In the genomic region with DNA sequence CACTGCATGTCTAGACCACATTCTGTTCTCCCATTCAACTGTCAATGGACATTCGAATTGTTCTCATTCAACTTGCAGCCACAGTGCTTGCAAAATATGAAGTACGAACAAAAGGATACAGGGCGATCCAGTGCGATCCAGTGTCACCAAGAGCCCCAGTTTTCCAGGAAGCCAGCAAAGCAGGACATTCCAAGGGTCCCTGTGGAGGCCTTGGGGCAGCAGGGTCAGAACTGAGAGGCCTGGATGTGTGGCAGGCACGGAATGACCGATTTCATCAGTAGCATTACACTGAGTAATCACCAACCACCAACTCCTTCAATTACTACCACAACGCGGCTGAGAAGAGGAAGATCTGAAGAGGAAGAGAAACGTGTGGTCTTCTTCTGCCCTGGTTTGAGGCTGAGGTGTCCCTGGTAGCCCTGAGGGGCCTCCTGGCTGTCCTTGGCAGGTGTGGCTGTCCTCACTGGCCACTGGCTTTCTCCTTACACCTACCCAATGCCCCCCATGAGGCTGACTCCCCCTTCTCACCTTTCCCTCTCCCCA, we compare ENCODE assay signal across 17 cellular contexts.
DNase-seq lines count a peak whose midpoint lies in the region; ATAC-seq and TF ChIP-seq lines count a peak whose summit lies in the region.
"Had no signal": no experiment of that assay in that cellular context is flagged by ENCODE, and none has a peak within 500 bp of the region (broad histone marks: within the 10 kb centered on the region; RNA-seq: fewer than 3 reads in every experiment).

No MANE protein-coding gene starts in this region.

- no peak overlapping the region for H2BK5ac ChIP-seq in H9 (ENCODE audit: insufficient read length, low read length)

- no peak overlapping the region for H2AFZ ChIP-seq in H9 (ENCODE audit: low read length)

- 0 out of 2 replicates have a peak, but pooled peaks cover 2% of the 10 kb centered on the region for H3K79me2 ChIP-seq in H9 (ENCODE audit: insufficient read depth, low read length)

- H3K4me1 ChIP-seq in gastroesophageal sphincter (peaks cover 0 to 42% (median 10%) of the 10 kb centered on the region in 3 donors), H9 (ENCODE audit: insufficient read depth, low read length) (no peaks in the 10 kb centered on the region; the same call in 1 of the 2 replicates)

- TF ChIP-seq CTCF in gastroesophageal sphincter (IDR thresholded peaks at IDR 0.05) (no peak), H9 (conservative IDR thresholded peaks at IDR 0.05) (no peak), natural killer cell (IDR thresholded peaks at IDR 0.05) (no peak)

- H3K27ac ChIP-seq in gastroesophageal sphincter (peak overlapping the region in 1 of 4 donors; percentile 28), H9 (ENCODE audit: insufficient read length, low read depth, low read length) (no peak overlapping the region)
- H3K27ac ChIP-seq: coronary artery, KMS-11, testis had no signal

- no peak overlapping the region for H2BK15ac ChIP-seq in H9 (ENCODE audit: low read depth, low read length)

- no peak overlapping the region for H2BK12ac ChIP-seq in H9 (ENCODE audit: insufficient read length, low read depth, low read length)

- no peaks in the 10 kb centered on the region for H3K23me2 ChIP-seq in H9 (ENCODE audit: insufficient read length, low read depth, low read length, poor library complexity, severe bottlenecking)

- H3K9me3 ChIP-seq in gastroesophageal sphincter (no peaks in the 10 kb centered on the region), H9 (ENCODE audit: control insufficient read depth, low read depth, low read length) (no peaks in the 10 kb centered on the region)
- H3K9me3 ChIP-seq: SK-N-SH, testis had no signal

- no peak overlapping the region for H4K8ac ChIP-seq in H9 (replicated peaks; ENCODE audit: insufficient read length, low read depth, low read length)

- H2BK120ac ChIP-seq in H9 (ENCODE audit: low read depth, low read length, poor library complexity, severe bottlenecking): no peak overlapping the region

- DNase-seq in NOMO-1 (lab: John Stamatoyannopoulos, UW; ENCODE audit: unreplicated experiment in 2 of 2): peak; percentile 76 to 83
- DNase-seq in H9: no peak
- no peak for DNase-seq in natural killer cell
- DNase-seq in SW 1271 (lab: John Stamatoyannopoulos, UW): no peak
- DNase-seq: activated naive CD4-positive, alpha-beta T cell; immature natural killer cell; NCI-H1417; NCI-H345; SK-N-SH; testis had no signal

- H3K9me3 Mint-ChIP-seq in H9 (no peaks in the 10 kb centered on the region), natural killer cell (no peaks in the 10 kb centered on the region)
- H3K9me3 Mint-ChIP-seq: immature natural killer cell, nephron had no signal

- H2AK5ac ChIP-seq in H9 (ENCODE audit: insufficient read length, low read length): no peak overlapping the region

- H3T11ph ChIP-seq in H9 (ENCODE audit: low read length): no peak overlapping the region

- no peak overlapping the region for H3K4me2 ChIP-seq in H9 (ENCODE audit: insufficient read depth, insufficient read length, low read length)
- H3K4me2 ChIP-seq: KMS-11, SK-N-SH had no signal

- H2BK20ac ChIP-seq in H9 (ENCODE audit: low read depth, low read length, poor library complexity, severe bottlenecking): no peak overlapping the region

- peaks cover 13 to 16% of the 10 kb centered on the region in 2 experiments for H3K4me1 Mint-ChIP-seq in H9
- peaks cover 0 to 13% of the 10 kb centered on the region in 2 donors for H3K4me1 Mint-ChIP-seq in natural killer cell
- H3K4me1 Mint-ChIP-seq: immature natural killer cell had no signal

- no peak overlapping the region for H3K9ac ChIP-seq in H9 (ENCODE audit: extremely low read depth, insufficient read length, low read length)
- H3K9ac ChIP-seq: KMS-11, SK-N-SH had no signal

- H3K36me3 Mint-ChIP-seq in H9 (ENCODE audit: insufficient read depth in 1 of 3, low read depth in 3 of 3) (no peaks in the 10 kb centered on the region), natural killer cell (no peaks in the 10 kb centered on the region)
- H3K36me3 Mint-ChIP-seq: immature natural killer cell had no signal

- H3K4me3 Mint-ChIP-seq in H9 (no peak overlapping the region), natural killer cell (no peak overlapping the region)
- H3K4me3 Mint-ChIP-seq: immature natural killer cell, nephron had no signal

- no peak for TF ChIP-seq POLR2A in gastroesophageal sphincter (IDR thresholded peaks at IDR 0.05)

- H3K27me3 Mint-ChIP-seq in H9 (ENCODE audit: low read depth): peaks cover 10% of the 10 kb centered on the region
- peaks cover 20 to 22% of the 10 kb centered on the region in 2 donors for H3K27me3 Mint-ChIP-seq in natural killer cell (ENCODE audit: low read depth in 2 of 2)

- intact Hi-C loops in natural killer cell (cut with micrococcal nuclease): no loop called here

- no peak overlapping the region for H3K18ac ChIP-seq in H9 (ENCODE audit: insufficient read length, low read depth, low read length)

- no peaks in the 10 kb centered on the region for H4K20me1 ChIP-seq in H9 (ENCODE audit: control insufficient read depth, insufficient read depth, insufficient read length)

- H3K36me3 ChIP-seq in gastroesophageal sphincter: no peaks in the 10 kb centered on the region

- H4K91ac ChIP-seq in H9 (ENCODE audit: insufficient read length, low read depth, low read length): no peak overlapping the region

- 60 to 83% methylated on average over 1 to 5 of the region's 9 CpGs for WGBS in gastroesophageal sphincter (ENCODE audit: low coverage in 1 of 2), 2 donors
- no CpG with 5 or more reads among the region's 9 CpGs for WGBS in H9 (ENCODE audit: extremely low coverage, insufficient read length, low lambda C conversion rate)

- H3K4me3 ChIP-seq in gastroesophageal sphincter: no peak overlapping the region
- H3K4me3 ChIP-seq: coronary artery, testis had no signal

- no peak overlapping the region for H3K4ac ChIP-seq in H9 (ENCODE audit: low read depth, low read length)

- no peak for TF ChIP-seq EP300 in gastroesophageal sphincter (IDR thresholded peaks at IDR 0.05)

- no peak overlapping the region for H3K14ac ChIP-seq in H9 (ENCODE audit: insufficient read depth, low read length)

- no peaks in the 10 kb centered on the region for H3K79me1 ChIP-seq in H9 (ENCODE audit: insufficient read depth, low read depth, low read length, poor library complexity, severe bottlenecking)

- no peak overlapping the region for H3K27ac Mint-ChIP-seq in H9
- peak overlapping the region in 1 of 2 donors; percentile 23 for H3K27ac Mint-ChIP-seq in natural killer cell
- H3K27ac Mint-ChIP-seq: nephron had no signal

- ATAC-seq in GM18520 (IDR thresholded peaks at IDR 0.05; ENCODE audit: unreplicated experiment) (peak; percentile 55), GM21619 (IDR thresholded peaks at IDR 0.05; ENCODE audit: unreplicated experiment) (peak; percentile 48), gastroesophageal sphincter (peak; percentile 18), HG02623 (IDR thresholded peaks at IDR 0.05; ENCODE audit: unreplicated experiment) (no peak), natural killer cell (no peak)

- H3K56ac ChIP-seq in H9 (ENCODE audit: insufficient read length, low read depth, low read length): no peak overlapping the region

- no peak overlapping the region for H4K5ac ChIP-seq in H9 (ENCODE audit: insufficient read length, low read depth, low read length)

- H3K23ac ChIP-seq in H9 (ENCODE audit: insufficient read length, low read depth, low read length): no peak overlapping the region

- no peaks in the 10 kb centered on the region for H3K27me3 ChIP-seq in gastroesophageal sphincter
- H3K27me3 ChIP-seq in H9 (ENCODE audit: insufficient read depth, low read length): no peaks in the 10 kb centered on the region
- H3K27me3 ChIP-seq: testis had no signal

Comparison
In these comparisons a context has a peak if more than half of its experiments do, and no peak if none do; other contexts are left out.
1. ATAC-seq: peak in GM18520 (single experiment), GM21619 (single experiment) and gastroesophageal sphincter (single experiment); none in HG02623 (single experiment) and natural killer cell (0 of 3).
2. DNase-seq: peak in NOMO-1 (2 of 2); none in H9 (single experiment), natural killer cell (single experiment) and SW 1271 (0 of 2).